Comparison of ENCODE assay signal across 1 cellular context in the genomic region with DNA sequence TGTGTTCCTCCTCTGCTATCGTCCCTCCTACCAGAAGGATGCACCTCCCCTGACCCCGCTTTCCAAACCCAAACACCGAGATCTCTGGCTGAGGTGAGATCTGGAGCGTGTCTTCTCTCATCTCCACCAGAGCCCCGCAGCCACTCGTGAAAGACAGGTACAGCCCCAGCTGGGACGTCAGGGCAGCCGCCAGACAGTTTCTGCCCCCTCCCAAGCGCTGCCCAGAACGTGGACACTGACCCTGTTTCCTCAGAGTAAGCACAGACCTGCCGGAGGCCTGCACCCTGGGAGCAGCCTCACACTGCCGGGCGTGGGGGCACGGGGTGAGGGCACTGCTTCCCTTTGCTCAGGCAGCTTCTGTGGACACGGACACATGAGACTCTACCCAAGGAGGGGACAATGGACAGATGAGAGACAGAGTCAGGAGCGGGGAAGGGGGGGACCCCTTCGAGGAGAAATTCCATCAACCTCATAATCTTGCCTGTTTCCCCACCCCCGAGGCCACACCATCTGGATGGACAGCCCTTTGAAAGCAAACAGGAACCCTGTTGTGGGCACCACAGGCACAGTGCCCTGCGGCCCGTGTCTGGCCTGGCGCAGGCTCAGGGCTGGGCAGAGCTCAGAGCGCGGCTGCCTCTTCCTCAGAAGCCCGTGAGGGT.
TF ChIP-seq lines count a peak whose summit lies in the region.

No MANE protein-coding gene starts in this region.

TF ChIP-seq in H1, 55 proteins besides CTCF, POLR2A, EP300 and RAD21 (continued from another document):
- TF ChIP-seq ZNF274 (IDR thresholded peaks at IDR 0.05; ENCODE audit: borderline replicate concordance, extremely low read depth, low read length) (no peak), GABPA (IDR thresholded peaks at IDR 0.05; ENCODE audit: borderline replicate concordance, insufficient read depth, low read length) (no peak), CBX8 (IDR thresholded peaks at IDR 0.05; ENCODE audit: borderline replicate concordance, low read depth, low read length) (no peak), SP2 (IDR thresholded peaks at IDR 0.05; ENCODE audit: low read length) (no peak), GTF2F1 (IDR thresholded peaks at IDR 0.05; ENCODE audit: borderline replicate concordance, low read depth, low read length) (no peak), TBP (IDR thresholded peaks at IDR 0.05; ENCODE audit: low read depth, low read length) (no peak), CTBP2 (IDR thresholded peaks at IDR 0.05; ENCODE audit: borderline replicate concordance, insufficient read depth, insufficient read length, low read length) (no peak), TAF7 (optimal IDR thresholded peaks at IDR 0.05; ENCODE audit: borderline replicate concordance, low read depth, low read length) (no peak), PHF8 (conservative IDR thresholded peaks at IDR 0.05; ENCODE audit: low read depth, low read length) (no peak), CREB1 (IDR thresholded peaks at IDR 0.05) (no peak), JUN (IDR thresholded peaks at IDR 0.05; ENCODE audit: low read depth, low read length) (no peak)
- TF ChIP-seq, protein P1, sequence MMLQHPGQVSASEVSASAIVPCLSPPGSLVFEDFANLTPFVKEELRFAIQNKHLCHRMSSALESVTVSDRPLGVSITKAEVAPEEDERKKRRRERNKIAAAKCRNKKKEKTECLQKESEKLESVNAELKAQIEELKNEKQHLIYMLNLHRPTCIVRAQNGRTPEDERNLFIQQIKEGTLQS (IDR thresholded peaks at IDR 0.05; ENCODE audit: insufficient read depth, low read depth, low read length) = no peak
TF ChIP-seq in H1: peak in this region for 0.
